32 cellular contexts compared by ENCODE assay signal in genomic region chr22:24069721-24070120, GRCh38. TPM values are rescaled to one million over a fixed set of nuclear protein-coding genes. Genes with fewer than 3 reads are reported as not detected.
DNase-seq lines count a peak whose midpoint lies in the region; ATAC-seq and TF ChIP-seq lines count a peak whose summit lies in the region.
"Had no signal": no experiment of that assay in that cellular context is flagged by ENCODE, and none has a peak within 500 bp of the region (broad histone marks: within the 10 kb centered on the region; RNA-seq: fewer than 3 reads in every experiment).

No MANE protein-coding gene starts in this region.

- H3K27me3 ChIP-seq in CD8-positive, alpha-beta T cell (ENCODE audit: insufficient read depth, low read length), result no peaks in the 10 kb centered on the region
- H3K27me3 ChIP-seq: ascending aorta, colonic mucosa, neural progenitor cell, right atrium auricular region, SJSA1, testis, vagina had no signal

- H3K27me3 Mint-ChIP-seq in CD8-positive, alpha-beta T cell (ENCODE audit: low read depth), result no peaks in the 10 kb centered on the region
- H3K27me3 Mint-ChIP-seq in central memory CD8-positive, alpha-beta T cell, result no peaks in the 10 kb centered on the region
- no peaks in the 10 kb centered on the region for H3K27me3 Mint-ChIP-seq in stimulated activated naive B cell treated with anti-CD40 and anti-IgM and Interleukin-4, amounts not matched to agents 10 μg/mL and 1 μg/mL and 100 μg/mL, for 72 hours
- H3K27me3 Mint-ChIP-seq: activated CD4-positive, alpha-beta T cell treated with anti-CD3 and anti-CD28 coated beads, Interleukin-2, amount 10 ng/mL, durations not matched to agents 7 days and 5 days; activated naive CD8-positive, alpha-beta T cell treated with anti-CD3 and anti-CD28 coated beads, Interleukin-2, amount 10 ng/mL, durations not matched to agents 7 days and 5 days; activated T-cell treated with anti-CD3 and anti-CD28 coated beads, Interleukin-2, amount 50 U/mL, for 24 hours; stimulated activated naive CD8-positive, alpha-beta T cell treated with anti-CD3 and anti-CD28 coated beads, Interleukin-15, Interleukin-2, amounts not matched to agents 100 ng/mL and 50 ng/mL, for 24 hours; T-cell had no signal

- POLR2A ChIA-PET in CD8-positive, alpha-beta T cell (lab: Charles Lee), result no interaction called here

- H3K36me3 Mint-ChIP-seq in CD8-positive, alpha-beta T cell, result peaks cover 89% of the 10 kb centered on the region
- H3K36me3 Mint-ChIP-seq in central memory CD8-positive, alpha-beta T cell (ENCODE audit: insufficient read depth), result peaks cover 40% of the 10 kb centered on the region
- H3K36me3 Mint-ChIP-seq in stimulated activated naive B cell treated with anti-CD40 and anti-IgM and Interleukin-4, amounts not matched to agents 10 μg/mL and 1 μg/mL and 100 μg/mL, for 72 hours, result peaks cover 53 to 82% of the 10 kb centered on the region in 2 donors

- H3K4me3 ChIP-seq in CD8-positive, alpha-beta T cell (ENCODE audit: low read depth, low read length), result no peak overlapping the region
- H3K4me3 ChIP-seq: ascending aorta, colonic mucosa, GM23338, neural progenitor cell, right atrium auricular region, SJSA1, smooth muscle cell, testis, vagina had no signal

- H3K27ac ChIP-seq in CD8-positive, alpha-beta T cell (ENCODE audit: low read depth, low read length), result no peak overlapping the region
- peak overlapping the region; percentile 46 for H3K27ac ChIP-seq in KOPT-K1 (ENCODE audit: low read depth, low read length, poor library complexity, severe bottlenecking)
- H3K27ac ChIP-seq: ascending aorta, colonic mucosa, neural progenitor cell, parathyroid adenoma, right atrium auricular region, SJSA1, testis, vagina had no signal

- DNase-seq in CD8-positive, alpha-beta T cell, result no peak
- DNase-seq in central memory CD8-positive, alpha-beta T cell (ENCODE audit: low spot score in 2 of 2), result no peak
- peak; percentile 27 for DNase-seq in stimulated activated naive B cell treated with anti-CD40 and anti-IgM and Interleukin-4, amounts not matched to agents 10 μg/mL and 1 μg/mL and 100 μg/mL, for 72 hours
- DNase-seq in effector CD8-positive, alpha-beta T cell (lab: John Stamatoyannopoulos, UW), result no peak
- DNase-seq in amygdala (lab: John Stamatoyannopoulos, UW) (no peak), medulla oblongata (ENCODE audit: extremely low spot score) (no peak)
- DNase-seq: activated CD4-positive, alpha-beta T cell treated with anti-CD3 and anti-CD28 coated beads, Interleukin-2, amount 10 ng/mL, durations not matched to agents 7 days and 5 days; activated gamma-delta T cell treated with Interleukin-2 at 50 U/mL for 16 hours; activated naive CD8-positive, alpha-beta T cell treated with anti-CD3 and anti-CD28 coated beads, Interleukin-2, amount 10 ng/mL, durations not matched to agents 7 days and 5 days; activated T-cell treated with anti-CD3 and anti-CD28 coated beads, Interleukin-2, amount 50 U/mL, for 24 hours; Caco-2; colonic mucosa; DMS79; erythroblast; GDM1; glutamatergic neuron; IMR-90; mammary epithelial cell; NCI-H526 treated with DMSO at 0.1 percent for 48 hours; T-cell; testis had no signal

- intact Hi-C loops in CD8-positive, alpha-beta T cell (cut with DNase I, micrococcal nuclease), result loop anchor here in 1 of 2 experiments (10.0 kb wide), 1 partner anchor 115 kb away; no protein-coding TSS in a partner anchor

- peak overlapping the region; percentile 67 for H3K27ac Mint-ChIP-seq in CD8-positive, alpha-beta T cell
- H3K27ac Mint-ChIP-seq in central memory CD8-positive, alpha-beta T cell (ENCODE audit: low read depth), result peak overlapping the region; percentile 52
- H3K27ac Mint-ChIP-seq in stimulated activated naive B cell treated with anti-CD40 and anti-IgM and Interleukin-4, amounts not matched to agents 10 μg/mL and 1 μg/mL and 100 μg/mL, for 72 hours, result peak overlapping the region; percentile 87
- H3K27ac Mint-ChIP-seq: activated CD4-positive, alpha-beta T cell treated with anti-CD3 and anti-CD28 coated beads, Interleukin-2, amount 10 ng/mL, durations not matched to agents 7 days and 5 days; activated naive CD8-positive, alpha-beta T cell treated with anti-CD3 and anti-CD28 coated beads, Interleukin-2, amount 10 ng/mL, durations not matched to agents 7 days and 5 days; activated T-cell treated with anti-CD3 and anti-CD28 coated beads, Interleukin-2, amount 50 U/mL, for 24 hours; GM23338; neural progenitor cell; stimulated activated naive CD8-positive, alpha-beta T cell treated with anti-CD3 and anti-CD28 coated beads, Interleukin-15, Interleukin-2, amounts not matched to agents 100 ng/mL and 50 ng/mL, for 24 hours; WTC11 had no signal

- no peak for ATAC-seq in CD8-positive, alpha-beta T cell
- no peak for ATAC-seq in central memory CD8-positive, alpha-beta T cell (replicated peaks; ENCODE audit: extremely low read depth, poor library complexity, severe bottlenecking)
- ATAC-seq in stimulated activated naive B cell treated with anti-CD40 and anti-IgM and Interleukin-4, amounts not matched to agents 10 μg/mL and 1 μg/mL and 100 μg/mL, for 72 hours (replicated peaks), result peak; percentile 58 to 62
- ATAC-seq: GM23338, T-cell, WTC11 had no signal

- CTCF ChIA-PET in CD8-positive, alpha-beta T cell (lab: Charles Lee), result no interaction called here

- no peaks in the 10 kb centered on the region for H3K9me3 Mint-ChIP-seq in CD8-positive, alpha-beta T cell
- no peaks in the 10 kb centered on the region for H3K9me3 Mint-ChIP-seq in central memory CD8-positive, alpha-beta T cell
- H3K9me3 Mint-ChIP-seq in stimulated activated naive B cell treated with anti-CD40 and anti-IgM and Interleukin-4, amounts not matched to agents 10 μg/mL and 1 μg/mL and 100 μg/mL, for 72 hours, result no peaks in the 10 kb centered on the region
- H3K9me3 Mint-ChIP-seq: activated CD4-positive, alpha-beta T cell treated with anti-CD3 and anti-CD28 coated beads, Interleukin-2, amount 10 ng/mL, durations not matched to agents 7 days and 5 days; activated naive CD8-positive, alpha-beta T cell treated with anti-CD3 and anti-CD28 coated beads, Interleukin-2, amount 10 ng/mL, durations not matched to agents 7 days and 5 days; activated T-cell treated with anti-CD3 and anti-CD28 coated beads, Interleukin-2, amount 50 U/mL, for 24 hours; neural progenitor cell; stimulated activated naive CD8-positive, alpha-beta T cell treated with anti-CD3 and anti-CD28 coated beads, Interleukin-15, Interleukin-2, amounts not matched to agents 100 ng/mL and 50 ng/mL, for 24 hours; T-cell had no signal

- peaks cover 25% of the 10 kb centered on the region for H3K4me1 Mint-ChIP-seq in CD8-positive, alpha-beta T cell (ENCODE audit: low read depth)
- peaks cover 6% of the 10 kb centered on the region for H3K4me1 Mint-ChIP-seq in central memory CD8-positive, alpha-beta T cell
- H3K4me1 Mint-ChIP-seq in stimulated activated naive B cell treated with anti-CD40 and anti-IgM and Interleukin-4, amounts not matched to agents 10 μg/mL and 1 μg/mL and 100 μg/mL, for 72 hours, result peaks cover 51 to 64% of the 10 kb centered on the region in 2 donors
- H3K4me1 Mint-ChIP-seq: activated CD4-positive, alpha-beta T cell treated with anti-CD3 and anti-CD28 coated beads, Interleukin-2, amount 10 ng/mL, durations not matched to agents 7 days and 5 days; GM23338; WTC11 had no signal

- H3K4me1 ChIP-seq in CD8-positive, alpha-beta T cell (ENCODE audit: insufficient read depth, low read length), result peaks cover 16% of the 10 kb centered on the region
- H3K4me1 ChIP-seq: ascending aorta, Caco-2, neural progenitor cell, SJSA1, vagina had no signal

- H3K9me3 ChIP-seq in CD8-positive, alpha-beta T cell (ENCODE audit: low read length), result no peaks in the 10 kb centered on the region
- no peaks in the 10 kb centered on the region for H3K9me3 ChIP-seq in KOPT-K1 (ENCODE audit: insufficient read depth, low read length, poor library complexity, severe bottlenecking)
- H3K9me3 ChIP-seq: ascending aorta, Caco-2, colonic mucosa, right atrium auricular region, SJSA1, testis, vagina had no signal

- H3K4me3 Mint-ChIP-seq in CD8-positive, alpha-beta T cell, result no peak overlapping the region
- no peak overlapping the region for H3K4me3 Mint-ChIP-seq in central memory CD8-positive, alpha-beta T cell
- H3K4me3 Mint-ChIP-seq in stimulated activated naive B cell treated with anti-CD40 and anti-IgM and Interleukin-4, amounts not matched to agents 10 μg/mL and 1 μg/mL and 100 μg/mL, for 72 hours, result no peak overlapping the region
- H3K4me3 Mint-ChIP-seq: activated CD4-positive, alpha-beta T cell treated with anti-CD3 and anti-CD28 coated beads, Interleukin-2, amount 10 ng/mL, durations not matched to agents 7 days and 5 days; activated naive CD8-positive, alpha-beta T cell treated with anti-CD3 and anti-CD28 coated beads, Interleukin-2, amount 10 ng/mL, durations not matched to agents 7 days and 5 days; activated T-cell treated with anti-CD3 and anti-CD28 coated beads, Interleukin-2, amount 50 U/mL, for 24 hours; GM23338; neural progenitor cell; stimulated activated naive CD8-positive, alpha-beta T cell treated with anti-CD3 and anti-CD28 coated beads, Interleukin-15, Interleukin-2, amounts not matched to agents 100 ng/mL and 50 ng/mL, for 24 hours; T-cell; WTC11 had no signal

- TF ChIP-seq CTCF in CD8-positive, alpha-beta T cell (IDR thresholded peaks at IDR 0.05), result no peak

- peaks cover 44% of the 10 kb centered on the region for H3K36me3 ChIP-seq in CD8-positive, alpha-beta T cell (ENCODE audit: insufficient read depth, low read length)
- peaks cover 90% of the 10 kb centered on the region for H3K36me3 ChIP-seq in KOPT-K1 (ENCODE audit: insufficient read depth, low read length)
- H3K36me3 ChIP-seq: neural progenitor cell had no signal

RNA-seq across cellular contexts. Expression of gene CABIN1, which starts 58.6 kb away (rescaled TPM):
- total RNA-seq in CD8-positive, alpha-beta T cell, result 100 to 1,000 TPM; 104 to 118 TPM

Comparison
In these comparisons a context has a peak if more than half of its experiments do, and no peak if none do; other contexts are left out.
1. ATAC-seq: peak in stimulated activated naive B cell treated with anti-CD40 and anti-IgM and Interleukin-4, amounts not matched to agents 10 μg/mL and 1 μg/mL and 100 μg/mL, for 72 hours (2 of 2); none in CD8-positive, alpha-beta T cell (single experiment) and central memory CD8-positive, alpha-beta T cell (single experiment).
2. Peak in every context shown above with its lines, with median percentiles within 50 percentile points of each other: H3K27ac Mint-ChIP-seq.